In the genomic region with DNA sequence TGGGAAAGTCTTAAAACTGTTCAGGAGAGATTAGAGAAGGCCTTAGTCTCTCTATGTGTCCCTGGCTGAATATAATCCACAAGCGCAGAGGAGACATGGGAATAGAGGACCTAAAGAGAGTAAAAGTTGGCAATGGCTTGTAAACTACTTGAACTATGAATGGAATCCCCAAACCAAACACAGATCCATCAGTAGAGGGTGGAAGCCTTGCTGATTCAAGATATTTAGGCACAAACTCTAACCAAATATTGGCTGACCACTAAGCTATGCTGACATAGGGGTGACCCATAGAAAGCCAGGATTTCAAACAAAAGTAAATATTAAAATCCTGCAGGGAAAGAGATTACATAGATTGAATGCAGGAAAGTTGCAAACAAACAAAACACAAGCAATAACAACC, we compare ENCODE assay signal across 27 cellular contexts.
"Had no signal": no experiment of that assay in that cellular context is flagged by ENCODE, and none has a peak within 500 bp of the region (broad histone marks: within the 10 kb centered on the region; RNA-seq: fewer than 3 reads in every experiment).

No MANE protein-coding gene starts in this region.

- H3K36me3 Mint-ChIP-seq: natural killer cell treated with Interleukin-12 subunit alpha and Interleukin-12 subunit beta and Interleukin-15 and Interleukin-18, amount 100 ng/mL, for 72 hours; stimulated activated effector memory CD8-positive, alpha-beta T cell treated with anti-CD3 and anti-CD28 coated beads, Interleukin-12 subunit alpha, Interleukin-12 subunit beta, amount 100 ng/mL, for 72 hours; stimulated activated naive B cell treated with anti-CD40 and anti-IgM and Interleukin-4, amounts not matched to agents 10 μg/mL and 1 μg/mL and 100 μg/mL, for 72 hours had no signal

- H3K4me3 ChIP-seq: pancreas, psoas muscle, stomach, thoracic aorta, thyroid gland, tibial nerve, upper lobe of left lung, vagina had no signal

- DNase-seq: naive thymus-derived CD8-positive, alpha-beta T cell; nephron progenitor cell; nucleus accumbens; pancreas; psoas muscle; right cardiac atrium; small intestine; stimulated activated CD4-positive, alpha-beta T cell treated with anti-CD3 and anti-CD28 coated beads, Interleukin-15, amount 100 ng/mL, for 24 hours; stimulated activated CD4-positive, alpha-beta T cell treated with anti-CD3 and anti-CD28 coated beads, Interleukin-2, amount 100 ng/mL, for 24 hours; stimulated activated CD4-positive, alpha-beta T cell treated with anti-CD3 and anti-CD28 coated beads, Interleukin-2, amount 100 ng/mL, for 48 hours; stimulated activated CD4-positive, alpha-beta T cell treated with anti-CD3 and anti-CD28 coated beads, Interleukin-4, amount 100 ng/mL, for 24 hours; stimulated activated naive B cell treated with anti-CD40 and anti-IgM and Interleukin-4, amounts not matched to agents 10 μg/mL and 1 μg/mL and 100 μg/mL, for 72 hours; stimulated activated naive CD4-positive, alpha-beta T cell treated with Interleukin-2 at 50 U/mL for 16 hours; stomach; thyroid gland; trophoblast cell; upper lobe of left lung had no signal

- H3K9me3 ChIP-seq: neutrophil, pancreas, psoas muscle, thyroid gland, upper lobe of left lung, vagina had no signal

- H3K36me3 ChIP-seq: neutrophil, pancreas, stomach, thoracic aorta, thyroid gland, tibial nerve, upper lobe of left lung, vagina had no signal

- H3K27ac ChIP-seq: neutrophil, pancreas, psoas muscle, stomach, thoracic aorta, thyroid gland, tibial nerve, upper lobe of left lung, vagina had no signal

- H3K27me3 Mint-ChIP-seq: naive thymus-derived CD8-positive, alpha-beta T cell; natural killer cell treated with Interleukin-12 subunit alpha and Interleukin-12 subunit beta and Interleukin-15 and Interleukin-18, amount 100 ng/mL, for 72 hours; progenitor cell of endocrine pancreas; stimulated activated naive B cell treated with anti-CD40 and anti-IgM and Interleukin-4, amounts not matched to agents 10 μg/mL and 1 μg/mL and 100 μg/mL, for 72 hours; stimulated activated naive CD8-positive, alpha-beta T cell treated with anti-CD3 and anti-CD28 coated beads, Interleukin-15, Interleukin-2, amounts not matched to agents 100 ng/mL and 50 ng/mL, for 24 hours had no signal

- H3K4me1 Mint-ChIP-seq: naive thymus-derived CD8-positive, alpha-beta T cell; stimulated activated effector memory CD8-positive, alpha-beta T cell treated with anti-CD3 and anti-CD28 coated beads, Interleukin-12 subunit alpha, Interleukin-12 subunit beta, amount 100 ng/mL, for 72 hours; stimulated activated naive B cell treated with anti-CD40 and anti-IgM and Interleukin-4, amounts not matched to agents 10 μg/mL and 1 μg/mL and 100 μg/mL, for 72 hours had no signal

- H3K27ac Mint-ChIP-seq: naive thymus-derived CD8-positive, alpha-beta T cell; natural killer cell treated with Interleukin-12 subunit alpha and Interleukin-12 subunit beta and Interleukin-15 and Interleukin-18, amount 100 ng/mL, for 72 hours; progenitor cell of endocrine pancreas; stimulated activated effector memory CD8-positive, alpha-beta T cell treated with anti-CD3 and anti-CD28 coated beads, Interleukin-12 subunit alpha, Interleukin-12 subunit beta, amount 100 ng/mL, for 72 hours; stimulated activated naive B cell treated with anti-CD40 and anti-IgM and Interleukin-4, amounts not matched to agents 10 μg/mL and 1 μg/mL and 100 μg/mL, for 72 hours; stimulated activated naive CD8-positive, alpha-beta T cell treated with anti-CD3 and anti-CD28 coated beads, Interleukin-15, Interleukin-2, amounts not matched to agents 100 ng/mL and 50 ng/mL, for 24 hours had no signal

- H3K9me3 Mint-ChIP-seq: neural crest cell had no signal

- FAIRE-seq: small intestine, urothelium cell line had no signal

- H3K4me1 ChIP-seq: pancreas, psoas muscle, stomach, thyroid gland, tibial nerve, upper lobe of left lung, vagina had no signal

- H3K4me3 Mint-ChIP-seq: naive thymus-derived CD8-positive, alpha-beta T cell; natural killer cell treated with Interleukin-12 subunit alpha and Interleukin-12 subunit beta and Interleukin-15 and Interleukin-18, amount 100 ng/mL, for 72 hours; nephron progenitor cell; neural crest cell; stimulated activated effector memory CD8-positive, alpha-beta T cell treated with anti-CD3 and anti-CD28 coated beads, Interleukin-12 subunit alpha, Interleukin-12 subunit beta, amount 100 ng/mL, for 72 hours; stimulated activated naive B cell treated with anti-CD40 and anti-IgM and Interleukin-4, amounts not matched to agents 10 μg/mL and 1 μg/mL and 100 μg/mL, for 72 hours; stimulated activated naive CD8-positive, alpha-beta T cell treated with anti-CD3 and anti-CD28 coated beads, Interleukin-15, Interleukin-2, amounts not matched to agents 100 ng/mL and 50 ng/mL, for 24 hours had no signal

- H3K27me3 ChIP-seq: neutrophil, pancreas, stomach, thyroid gland, tibial nerve, upper lobe of left lung, vagina had no signal
